11 cellular contexts compared by ENCODE assay signal in genomic region chr4:85491527-85491926, GRCh38. TPM values are rescaled to one million over a fixed set of nuclear protein-coding genes. Genes with fewer than 3 reads are reported as not detected.
DNase-seq lines count a peak whose midpoint lies in the region; ATAC-seq and TF ChIP-seq lines count a peak whose summit lies in the region.
"Had no signal": no experiment of that assay in that cellular context is flagged by ENCODE, and none has a peak within 500 bp of the region (broad histone marks: within the 10 kb centered on the region; RNA-seq: fewer than 3 reads in every experiment).

No MANE protein-coding gene starts in this region.

- H2AFZ ChIP-seq in OCI-LY3 (ENCODE audit: low read depth, low read length): no peak overlapping the region

- peaks cover 83% of the 10 kb centered on the region for H3K79me2 ChIP-seq in OCI-LY3 (ENCODE audit: low read length)

- peak; percentile 54 for ATAC-seq in HG03520 (IDR thresholded peaks at IDR 0.05; ENCODE audit: unreplicated experiment)

- DNase-seq in NCI-H1417 (lab: John Stamatoyannopoulos, UW): peak; percentile 31 to 81 (median 55)
- DNase-seq in NCI-H1417 treated with DMSO at 0.1 percent for 48 hours (lab: John Stamatoyannopoulos, UW): no peak
- DNase-seq in MG63: no peak
- no peak for DNase-seq in effector memory CD4-positive, alpha-beta T cell
- no peak for DNase-seq in NCI-H526 treated with DMSO at 0.1 percent for 48 hours (lab: John Stamatoyannopoulos, UW)
- no peak for DNase-seq in GM13976 (ENCODE audit: low spot score)
- DNase-seq: activated CD8-positive, alpha-beta memory T cell treated with anti-CD3 and anti-CD28 coated beads, Interleukin-2, amount 50 U/mL, for 4 hours; NCI-H446 treated with DMSO at 0.1 percent for 48 hours; stimulated activated CD4-positive, alpha-beta T cell treated with anti-CD3 and anti-CD28 coated beads, Interleukin-1b, Interleukin-23, amount 100 ng/mL, for 48 hours had no signal

- H3K4me3 ChIP-seq in OCI-LY3 (ENCODE audit: low read length) (peak overlapping the region; percentile 65), MG63 (no peak overlapping the region)
- H3K4me3 ChIP-seq in effector memory CD4-positive, alpha-beta T cell (ENCODE audit: insufficient read depth, low read depth, low read length, poor library complexity, severe bottlenecking): no peak overlapping the region

- H3K27ac ChIP-seq in OCI-LY3 (ENCODE audit: low read length): peak overlapping the region; percentile 91
- no peak overlapping the region for H3K27ac ChIP-seq in effector memory CD4-positive, alpha-beta T cell (ENCODE audit: insufficient read depth, low read length, poor library complexity, severe bottlenecking)

- H3K36me3 ChIP-seq in OCI-LY3 (replicated peaks; ENCODE audit: low read depth, low read length) (peaks cover 15% of the 10 kb centered on the region), MG63 (no peaks in the 10 kb centered on the region)
- no peaks in the 10 kb centered on the region for H3K36me3 ChIP-seq in effector memory CD4-positive, alpha-beta T cell (ENCODE audit: control insufficient read depth, insufficient read depth, low read length)

- H3K9ac ChIP-seq in OCI-LY3 (ENCODE audit: low read length): peak overlapping the region; percentile 50

- H3K9me3 ChIP-seq in OCI-LY3 (ENCODE audit: insufficient read depth, low read length) (no peaks in the 10 kb centered on the region), MG63 (no peaks in the 10 kb centered on the region)
- H3K9me3 ChIP-seq in effector memory CD4-positive, alpha-beta T cell (ENCODE audit: control insufficient read depth, low read length): no peaks in the 10 kb centered on the region

- in situ Hi-C loops in GM13976 (cut with MboI; ENCODE audit: low sequenced_read_pairs, unreplicated experiment): no loop called here

- H3K4me2 ChIP-seq in OCI-LY3 (ENCODE audit: low read length): peak overlapping the region; percentile 92

- TF ChIP-seq CTCF in OCI-LY3 (IDR thresholded peaks at IDR 0.05; ENCODE audit: low read depth, low read length) (no peak), GM13976 (IDR thresholded peaks at IDR 0.05; ENCODE audit: borderline replicate concordance, control extremely low read depth, extremely low read depth, insufficient read depth, missing control alignments) (no peak)

- H3K4me1 ChIP-seq in OCI-LY3 (ENCODE audit: low read length): peaks cover 74% of the 10 kb centered on the region
- no peaks in the 10 kb centered on the region for H3K4me1 ChIP-seq in effector memory CD4-positive, alpha-beta T cell (ENCODE audit: control insufficient read depth, insufficient read depth, low read length, poor library complexity, severe bottlenecking)

- peaks cover 47% of the 10 kb centered on the region for H4K20me1 ChIP-seq in OCI-LY3 (ENCODE audit: insufficient read depth, low read length)

- no peaks in the 10 kb centered on the region for H3K27me3 ChIP-seq in OCI-LY3 (ENCODE audit: low read depth, low read length)
- H3K27me3 ChIP-seq in MG63: no peaks in the 10 kb centered on the region
- no peaks in the 10 kb centered on the region for H3K27me3 ChIP-seq in effector memory CD4-positive, alpha-beta T cell (replicated peaks; ENCODE audit: control insufficient read depth, insufficient read depth, low read length, poor library complexity, severe bottlenecking)

RNA-seq across cellular contexts. Expression of gene ARHGAP24, which starts 16.6 kb away (rescaled TPM):
- total RNA-seq in MG63 (2014; rRNA removed; shearing (Covaris generic); ENCODE audit: low replicate concordance): 1.5 and 4.7 TPM in 2 replicates

Comparison
In these comparisons a context has a peak if more than half of its experiments do, and no peak if none do; other contexts are left out.
1. DNase-seq: peak in NCI-H1417 (3 of 3); none in NCI-H1417 treated with DMSO at 0.1 percent for 48 hours (single experiment), MG63 (single experiment), effector memory CD4-positive, alpha-beta T cell (0 of 3), NCI-H526 treated with DMSO at 0.1 percent for 48 hours (single experiment) and GM13976 (single experiment).